Comparison of ENCODE assay signal across 17 cellular contexts in genomic region chr10:109851595-109851994, GRCh38.
A peak's percentile ranks its signal among the peaks of the same experiment; 100 is the strongest.
DNase-seq lines count a peak whose midpoint lies in the region; ATAC-seq, FAIRE-seq and TF ChIP-seq lines count a peak whose summit lies in the region.
"Had no signal": no experiment of that assay in that cellular context is flagged by ENCODE, and none has a peak within 500 bp of the region (broad histone marks: within the 10 kb centered on the region; RNA-seq: fewer than 3 reads in every experiment).

No MANE protein-coding gene starts in this region.

- POLR2A ChIA-PET in activated CD8-positive, alpha-beta T cell treated with anti-CD3 and anti-CD28 coated beads, Interleukin-2, amount 10 ng/mL, durations not matched to agents 7 days and 5 days (lab: Charles Lee) = no interaction called here
- POLR2A ChIA-PET in activated CD8-positive, alpha-beta T cell treated with anti-CD3 and anti-CD28 coated beads for 36 hours (lab: Charles Lee) = no interaction called here

- H3K36me3 Mint-ChIP-seq in activated CD8-positive, alpha-beta T cell treated with anti-CD3 and anti-CD28 coated beads, Interleukin-2, amount 10 ng/mL, durations not matched to agents 7 days and 5 days (ENCODE audit: low read depth) = no peaks in the 10 kb centered on the region
- no peaks in the 10 kb centered on the region for H3K36me3 Mint-ChIP-seq in activated CD8-positive, alpha-beta T cell treated with anti-CD3 and anti-CD28 coated beads for 36 hours (ENCODE audit: low read depth)

- H3K9me3 Mint-ChIP-seq in activated CD8-positive, alpha-beta T cell treated with anti-CD3 and anti-CD28 coated beads, Interleukin-2, amount 10 ng/mL, durations not matched to agents 7 days and 5 days (ENCODE audit: insufficient read depth) = no peaks in the 10 kb centered on the region
- H3K9me3 Mint-ChIP-seq in activated CD8-positive, alpha-beta T cell treated with anti-CD3 and anti-CD28 coated beads for 36 hours = no peaks in the 10 kb centered on the region
- H3K9me3 Mint-ChIP-seq: CD4-positive, alpha-beta T cell; H9 had no signal

- peak overlapping the region; percentile 64 for H3K27ac ChIP-seq in SK-N-MC
- H3K27ac ChIP-seq: 22Rv1, A549, C4-2B had no signal

- H3K4me1 Mint-ChIP-seq in activated CD8-positive, alpha-beta T cell treated with anti-CD3 and anti-CD28 coated beads, Interleukin-2, amount 10 ng/mL, durations not matched to agents 7 days and 5 days (ENCODE audit: low read depth) = peaks cover 17% of the 10 kb centered on the region
- peaks cover 14% of the 10 kb centered on the region for H3K4me1 Mint-ChIP-seq in activated CD8-positive, alpha-beta T cell treated with anti-CD3 and anti-CD28 coated beads for 36 hours (ENCODE audit: low read depth)

- peak overlapping the region; percentile 37 for H3K9ac ChIP-seq in SK-N-MC (ENCODE audit: insufficient read length)

- H3K27me3 Mint-ChIP-seq in activated CD8-positive, alpha-beta T cell treated with anti-CD3 and anti-CD28 coated beads, Interleukin-2, amount 10 ng/mL, durations not matched to agents 7 days and 5 days (ENCODE audit: low read depth) = peaks cover 4% of the 10 kb centered on the region
- no peaks in the 10 kb centered on the region for H3K27me3 Mint-ChIP-seq in activated CD8-positive, alpha-beta T cell treated with anti-CD3 and anti-CD28 coated beads for 36 hours
- H3K27me3 Mint-ChIP-seq: CD4-positive, alpha-beta T cell had no signal

- peak; percentile 36 for ATAC-seq in activated CD8-positive, alpha-beta T cell treated with anti-CD3 and anti-CD28 coated beads, Interleukin-2, amount 10 ng/mL, durations not matched to agents 7 days and 5 days
- ATAC-seq in activated CD8-positive, alpha-beta T cell treated with anti-CD3 and anti-CD28 coated beads for 36 hours = no peak
- no peak for ATAC-seq in GM18520 (IDR thresholded peaks at IDR 0.05; ENCODE audit: unreplicated experiment)

- FAIRE-seq in RCC 7860 (lab: Jason Lieb, UNC) = no peak
- FAIRE-seq: A549, GM12878, HTR-8/SVneo had no signal

- no peak overlapping the region for H3K27ac Mint-ChIP-seq in activated CD8-positive, alpha-beta T cell treated with anti-CD3 and anti-CD28 coated beads, Interleukin-2, amount 10 ng/mL, durations not matched to agents 7 days and 5 days
- no peak overlapping the region for H3K27ac Mint-ChIP-seq in activated CD8-positive, alpha-beta T cell treated with anti-CD3 and anti-CD28 coated beads for 36 hours
- H3K27ac Mint-ChIP-seq: CD4-positive, alpha-beta T cell; H9 had no signal

- H3K4me3 Mint-ChIP-seq in activated CD8-positive, alpha-beta T cell treated with anti-CD3 and anti-CD28 coated beads, Interleukin-2, amount 10 ng/mL, durations not matched to agents 7 days and 5 days = no peak overlapping the region
- H3K4me3 Mint-ChIP-seq in activated CD8-positive, alpha-beta T cell treated with anti-CD3 and anti-CD28 coated beads for 36 hours = no peak overlapping the region
- H3K4me3 Mint-ChIP-seq: CD4-positive, alpha-beta T cell; H9 had no signal

- intact Hi-C loops in activated CD8-positive, alpha-beta T cell treated with anti-CD3 and anti-CD28 coated beads for 36 hours (cut with micrococcal nuclease) = no loop called here

- no peaks in the 10 kb centered on the region for H3K36me3 ChIP-seq in SK-N-MC (ENCODE audit: insufficient read depth, low read length)

- no peak for DNase-seq in activated CD8-positive, alpha-beta T cell treated with anti-CD3 and anti-CD28 coated beads, Interleukin-2, amount 10 ng/mL, durations not matched to agents 7 days and 5 days
- DNase-seq in activated CD8-positive, alpha-beta T cell treated with anti-CD3 and anti-CD28 coated beads for 36 hours = no peak
- DNase-seq in SK-N-MC (ENCODE audit: low read depth, low spot score) (no peak), islet precursor cell (peak; percentile 46), H4 (ENCODE audit: low spot score) (no peak), RCC 7860 (ENCODE audit: low spot score) (no peak)
- DNase-seq: AML-193; CD4-positive, alpha-beta T cell; GOT3; H9; IMR-90 had no signal

- H3K9me3 ChIP-seq in SK-N-MC (ENCODE audit: low read depth, low read length) = no peaks in the 10 kb centered on the region
- H3K9me3 ChIP-seq: A549 had no signal

- H3K4me3 ChIP-seq in SK-N-MC = no peak overlapping the region
- H3K4me3 ChIP-seq: A549, GM12878 had no signal

- TF ChIP-seq CTCF in activated CD8-positive, alpha-beta T cell treated with anti-CD3 and anti-CD28 coated beads for 36 hours (IDR thresholded peaks at IDR 0.05) = no peak

- CTCF ChIA-PET in activated CD8-positive, alpha-beta T cell treated with anti-CD3 and anti-CD28 coated beads, Interleukin-2, amount 10 ng/mL, durations not matched to agents 7 days and 5 days (lab: Charles Lee) = interaction anchor here (0.9 to 1.8 kb wide), 4 partner anchors 13 to 234 kb away, joined by 3 to 5 read pairs (median 3); no protein-coding TSS in a partner anchor
- CTCF ChIA-PET in activated CD8-positive, alpha-beta T cell treated with anti-CD3 and anti-CD28 coated beads for 36 hours (lab: Charles Lee) = interaction anchor here (0.6 to 2.3 kb wide), 13 partner anchors 8 to 178 kb away, joined by 3 to 10 read pairs (median 3); no protein-coding TSS in a partner anchor
